Comparison of ENCODE assay signal across 14 cellular contexts in genomic region chr5:151204051-151204450, GRCh38. TPM values are rescaled to one million over a fixed set of nuclear protein-coding genes. Genes with fewer than 3 reads are reported as not detected.
DNase-seq lines count a peak whose midpoint lies in the region; ATAC-seq, FAIRE-seq and TF ChIP-seq lines count a peak whose summit lies in the region.
"Had no signal": no experiment of that assay in that cellular context is flagged by ENCODE, and none has a peak within 500 bp of the region (broad histone marks: within the 10 kb centered on the region; RNA-seq: fewer than 3 reads in every experiment).

No MANE protein-coding gene starts in this region.

- no peak overlapping the region for H3K4me3 Mint-ChIP-seq in CD4-positive, alpha-beta T cell
- no peak overlapping the region for H3K4me3 Mint-ChIP-seq in CD8-positive, alpha-beta memory T cell

- TF ChIP-seq CTCF in CD4-positive, alpha-beta T cell (IDR thresholded peaks at IDR 0.05), result no peak
- no peak for TF ChIP-seq CTCF in K562 (IDR thresholded peaks at IDR 0.05 in 2 of 3, conservative IDR thresholded peaks at IDR 0.05 in 1 of 3; ENCODE audit: insufficient read depth in 2 of 3, low read depth in 1 of 3, low read length in 3 of 3)

- intact Hi-C loops in CD4-positive, alpha-beta T cell (cut with DNase I, micrococcal nuclease), result no loop called here
- intact Hi-C loops in K562 (cut with micrococcal nuclease), result no loop called here
- intact Hi-C loops in posterior vena cava (cut with DNase I), result no loop called here

- no peaks in the 10 kb centered on the region for H4K20me1 ChIP-seq in K562 (replicated peaks; ENCODE audit: control insufficient read depth, insufficient read depth, low read length)

- no peak for ATAC-seq in CD4-positive, alpha-beta T cell (ENCODE audit: poor library complexity)
- no peak for ATAC-seq in K562
- no peak for ATAC-seq in HG02870 (IDR thresholded peaks at IDR 0.05; ENCODE audit: unreplicated experiment)
- ATAC-seq in HG02970 (IDR thresholded peaks at IDR 0.05; ENCODE audit: low FRiP score, unreplicated experiment), result no peak

- H3K9me1 ChIP-seq in K562 (ENCODE audit: control insufficient read depth, insufficient read depth, low read length), result no peaks in the 10 kb centered on the region

- no peaks in the 10 kb centered on the region for H3K9me3 ChIP-seq in CD4-positive, alpha-beta T cell (ENCODE audit: control insufficient read depth, low read length)
- H3K9me3 ChIP-seq in CD8-positive, alpha-beta memory T cell (ENCODE audit: low read length), result no peaks in the 10 kb centered on the region
- no peaks in the 10 kb centered on the region for H3K9me3 ChIP-seq in K562 (replicated peaks; ENCODE audit: control insufficient read depth, insufficient read depth, low read depth, low read length)

- no peaks in the 10 kb centered on the region for H3K27me3 Mint-ChIP-seq in CD4-positive, alpha-beta T cell
- H3K27me3 Mint-ChIP-seq in CD8-positive, alpha-beta memory T cell, result no peaks in the 10 kb centered on the region

- TF ChIP-seq EP300 in K562 (IDR thresholded peaks at IDR 0.05; ENCODE audit: low read length), result no peak

- no peak for TF ChIP-seq POLR2A in K562 (conservative IDR thresholded peaks at IDR 0.05)

- H3K27ac Mint-ChIP-seq in CD4-positive, alpha-beta T cell, result peak overlapping the region; percentile 71
- H3K27ac Mint-ChIP-seq in CD8-positive, alpha-beta memory T cell, result peak overlapping the region in 6 of 8 donors; percentile 17 to 57 (median 34)

- no peak for TF ChIP-seq RAD21 in K562 (CRISPR knock-in tag; conservative IDR thresholded peaks at IDR 0.05 in 1 of 2, IDR thresholded peaks at IDR 0.05 in 1 of 2)

- H3K4me2 ChIP-seq in K562 (ENCODE audit: insufficient read depth, low read length), result no peak overlapping the region

- H3K4me1 Mint-ChIP-seq in CD4-positive, alpha-beta T cell (ENCODE audit: low read depth), result peaks cover 63% of the 10 kb centered on the region
- H3K4me1 Mint-ChIP-seq in CD8-positive, alpha-beta memory T cell, result peaks cover 46 to 67% (median 49%) of the 10 kb centered on the region in 3 donors

- no peak for DNase-seq in CD4-positive, alpha-beta T cell
- no peak for DNase-seq in CD8-positive, alpha-beta memory T cell
- DNase-seq in K562 (ENCODE audit: extremely low read depth in 1 of 4, low spot score in 3 of 4) (no peak), posterior vena cava (ENCODE audit: low spot score) (peak; percentile 23), cortex of kidney (lab: John Stamatoyannopoulos, UW) (no peak)
- DNase-seq: KG1, MM.1S, NCI-H1105 treated with DMSO at 0.1 percent for 48 hours, NCI-H187, NCI-H2171, NCI-H774, SIG-M5 had no signal

- POLR2A ChIA-PET in CD4-positive, alpha-beta T cell (lab: Charles Lee), result interaction anchor here (1.3 to 4.6 kb wide), 3 partner anchors 8 to 20 kb away, joined by 4 to 31 read pairs (median 13); partner anchors contain the start of gene CCDC69
- POLR2A ChIA-PET in CD8-positive, alpha-beta memory T cell (lab: Charles Lee), result interaction anchor here (1.3 kb wide), 1 partner anchor 10 kb away, joined by 3 read pairs; no protein-coding TSS in a partner anchor
- POLR2A ChIA-PET in K562 (lab: Yijun Ruan, JAX), result interaction anchor here (1.6 kb wide), 1 partner anchor 37 kb away, joined by 5 read pairs; no protein-coding TSS in a partner anchor

- H3K4me3 ChIP-seq in CD8-positive, alpha-beta memory T cell (ENCODE audit: low read length), result no peak overlapping the region
- H3K4me3 ChIP-seq in K562, result no peak overlapping the region

- CTCF ChIA-PET in CD4-positive, alpha-beta T cell (lab: Charles Lee), result interaction anchor here (3.5 kb wide), 1 partner anchor 35 kb away, joined by 13 read pairs; no protein-coding TSS in a partner anchor
- CTCF ChIA-PET in CD8-positive, alpha-beta memory T cell (lab: Charles Lee), result interaction anchor here (2.2 kb wide), 1 partner anchor 39 kb away, joined by 5 read pairs; no protein-coding TSS in a partner anchor
- CTCF ChIA-PET in K562 (lab: Yijun Ruan, JAX; ENCODE audit: low intra/inter-chr PET ratio), result no interaction called here

- H3K79me2 ChIP-seq in K562 (ENCODE audit: control insufficient read depth, insufficient read depth, low read length), result no peaks in the 10 kb centered on the region

- H3K36me3 Mint-ChIP-seq in CD4-positive, alpha-beta T cell (ENCODE audit: low read depth), result peaks cover 71% of the 10 kb centered on the region
- peaks cover 0 to 51% (median 9%) of the 10 kb centered on the region in 3 donors for H3K36me3 Mint-ChIP-seq in CD8-positive, alpha-beta memory T cell

- peaks cover 15% of the 10 kb centered on the region for H3K36me3 ChIP-seq in CD8-positive, alpha-beta memory T cell (ENCODE audit: insufficient read depth, low read length)
- no peaks in the 10 kb centered on the region for H3K36me3 ChIP-seq in K562 (ENCODE audit: control insufficient read depth, insufficient read depth, low read length)

- peaks cover 44% of the 10 kb centered on the region for H3K4me1 ChIP-seq in CD8-positive, alpha-beta memory T cell (ENCODE audit: insufficient read depth, low read length)
- peaks cover 7 to 9% of the 10 kb centered on the region in 2 experiments; a peak in 4 of 5 replicates for H3K4me1 ChIP-seq in K562 (replicated peaks in 1 of 2; ENCODE audit: control insufficient read depth in 2 of 2, insufficient read depth in 2 of 2, low read length in 2 of 2)

- no peak for FAIRE-seq in K562 (lab: Jason Lieb, UNC)

- 71% methylated on average over 5 of the region's 5 CpGs for WGBS in K562 (ENCODE audit: insufficient coverage, low coverage, missing lambda C conversion rate)

- no peak overlapping the region for H3K9ac ChIP-seq in K562 (ENCODE audit: insufficient read depth in 1 of 2, low read depth in 2 of 2, low read length in 2 of 2)

- H3K27me3 ChIP-seq in CD4-positive, alpha-beta T cell (ENCODE audit: control insufficient read depth, insufficient read depth, low read length), result no peaks in the 10 kb centered on the region
- H3K27me3 ChIP-seq in CD8-positive, alpha-beta memory T cell (ENCODE audit: insufficient read depth, low read length, poor library complexity, severe bottlenecking), result no peaks in the 10 kb centered on the region
- no peaks in the 10 kb centered on the region for H3K27me3 ChIP-seq in K562 (ENCODE audit: control insufficient read depth in 2 of 2, insufficient read depth in 2 of 2, low read length in 2 of 2)

- H3K9me3 Mint-ChIP-seq in CD4-positive, alpha-beta T cell, result no peaks in the 10 kb centered on the region
- H3K9me3 Mint-ChIP-seq in CD8-positive, alpha-beta memory T cell, result no peaks in the 10 kb centered on the region

- BruUV-seq in K562 (replicated peaks; lab: Mats Ljungman, UMichigan), result no TSS peak

- in situ Hi-C loops in K562 (cut with MboI), result no loop called here

- H3K27ac ChIP-seq in CD4-positive, alpha-beta T cell (ENCODE audit: low read depth, low read length), result peak overlapping the region; percentile 13
- no peak overlapping the region for H3K27ac ChIP-seq in CD8-positive, alpha-beta memory T cell (ENCODE audit: low read depth, low read length)
- H3K27ac ChIP-seq in K562 (ENCODE audit: extremely low read depth, low read depth, low read length), result no peak overlapping the region

- no peak overlapping the region for H2AFZ ChIP-seq in K562 (ENCODE audit: low read depth, low read length)

RNA-seq across cellular contexts. Expression of gene CCDC69, which starts 19.8 kb away (rescaled TPM):
- total RNA-seq in CD4-positive, alpha-beta T cell, result 10 to 100 TPM; 68.0 to 68.9 TPM
- 10 to 100 TPM; 47.9 to 50.5 TPM for total RNA-seq in CD8-positive, alpha-beta memory T cell
- polyA plus RNA-seq in CD8-positive, alpha-beta memory T cell, result 134 TPM
- 4.2 and 7.7 TPM in 2 replicates for total RNA-seq in K562 (2011; cell fraction: chromatin; rRNA removed; ENCODE audit: low replicate concordance)
- 3.7 and 3.8 TPM in 2 replicates for total RNA-seq in K562 (2011; cell fraction: nucleolus; rRNA removed)
- total RNA-seq in K562 (2011; cell fraction: nucleoplasm; rRNA removed), result 5.5 and 8.5 TPM in 2 replicates
- total RNA-seq in K562 (2014; rRNA removed), result 8.0 and 10.7 TPM in 2 replicates
- 7.2 and 7.3 TPM in 2 replicates for total RNA-seq in K562 (2014; rRNA removed; fragmentation: Illumina TruSeq; extraction: Trizol)
- total RNA-seq in K562 (2015; rRNA removed; fragmentation: Illumina TruSeq; extraction: Trizol), result 10.4 and 10.6 TPM in 2 replicates
- 7.5 and 7.6 TPM in 2 replicates for total RNA-seq in K562 (2021)
- polyA plus RNA-seq in K562 (2011; rRNA removed), result 11.5 and 12.2 TPM in 2 replicates
- polyA plus RNA-seq in K562 (2011; cell fraction: cytosol; rRNA removed), result 8.8 and 11.5 TPM in 2 replicates
- polyA plus RNA-seq in K562 (2011; cell fraction: nucleus; rRNA removed), result 4.4 and 4.6 TPM in 2 replicates
- polyA plus RNA-seq in K562 (2012), result 10.4 and 12.9 TPM in 2 replicates
- 9.6 and 11.1 TPM in 2 replicates for polyA plus RNA-seq in K562 (2014; fragmentation: Illumina TruSeq; extraction: Trizol)
- 1 to 10 TPM in 1 of 2 experiments, under 1 TPM in 1; 0.65 to 1.5 TPM for polyA plus RNA-seq in K562 (2014; fragmentation: Nextera tagmentation; extraction: Ambion mirVana)
- 6.6 and 7.2 TPM in 2 replicates for polyA plus RNA-seq in K562 (2014; rRNA removed)
- polyA minus RNA-seq in K562 (2011; rRNA and poly(A)+ RNA removed), result 8.0 and 8.5 TPM in 2 replicates
- 3.7 and 3.9 TPM in 2 replicates for polyA minus RNA-seq in K562 (2011; cell fraction: cytosol; rRNA and poly(A)+ RNA removed)
- 1.8 and 3.9 TPM in 2 replicates for polyA minus RNA-seq in K562 (2011; cell fraction: nucleus; rRNA and poly(A)+ RNA removed)
- 10 to 100 TPM; 70.6 to 72.4 TPM for total RNA-seq in posterior vena cava

RNA-seq across cellular contexts. Expression of gene ANXA6, which starts 46.5 kb away (rescaled TPM):
- 100 to 1,000 TPM; 108 to 130 TPM for total RNA-seq in CD4-positive, alpha-beta T cell
- 100 to 1,000 TPM; 452 to 459 TPM for total RNA-seq in CD8-positive, alpha-beta memory T cell
- polyA plus RNA-seq in CD8-positive, alpha-beta memory T cell, result 351 TPM
- 14.4 and 15.9 TPM in 2 replicates for total RNA-seq in K562 (2011; cell fraction: chromatin; rRNA removed; ENCODE audit: low replicate concordance)
- total RNA-seq in K562 (2011; cell fraction: nucleolus; rRNA removed), result 6.0 and 8.9 TPM in 2 replicates
- total RNA-seq in K562 (2011; cell fraction: nucleoplasm; rRNA removed), result 11.6 and 11.7 TPM in 2 replicates
- total RNA-seq in K562 (2014; rRNA removed) (8.1 and 11.8 TPM in 2 replicates), K562 (2014; rRNA removed; fragmentation: Illumina TruSeq; extraction: Trizol) (7.8 and 9.6 TPM in 2 replicates), K562 (2015; rRNA removed; fragmentation: Illumina TruSeq; extraction: Trizol) (12.0 and 13.2 TPM in 2 replicates), K562 (2021) (11.6 and 12.0 TPM in 2 replicates), posterior vena cava (100 to 1,000 TPM; 328 to 430 TPM)
- polyA plus RNA-seq in K562 (2011; rRNA removed) (8.1 and 27.2 TPM in 2 replicates), K562 (2014; fragmentation: Illumina TruSeq; extraction: Trizol) (10.1 and 10.4 TPM in 2 replicates), K562 (2014; fragmentation: Nextera tagmentation; extraction: Ambion mirVana) (1 to 10 TPM in 1 of 2 experiments, under 1 TPM in 1; 0.70 to 1.9 TPM), K562 (2014; rRNA removed) (8.3 and 8.8 TPM in 2 replicates)
- polyA plus RNA-seq in K562 (2011; cell fraction: cytosol; rRNA removed), result 7.1 and 33.5 TPM in 2 replicates
- 5.0 and 18.8 TPM in 2 replicates for polyA plus RNA-seq in K562 (2011; cell fraction: nucleus; rRNA removed)
- 13.5 and 16.9 TPM in 2 replicates for polyA plus RNA-seq in K562 (2012)
- polyA minus RNA-seq in K562 (2011; rRNA and poly(A)+ RNA removed), result 11.3 and 36.0 TPM in 2 replicates
- 5.2 and 14.0 TPM in 2 replicates for polyA minus RNA-seq in K562 (2011; cell fraction: cytosol; rRNA and poly(A)+ RNA removed)
- 6.1 and 27.3 TPM in 2 replicates for polyA minus RNA-seq in K562 (2011; cell fraction: nucleus; rRNA and poly(A)+ RNA removed)

RNA-seq across cellular contexts. Expression of gene GM2A, which starts 48.9 kb away (rescaled TPM):
- 1 to 10 TPM; 3.1 to 4.1 TPM for total RNA-seq in CD4-positive, alpha-beta T cell
- total RNA-seq in CD8-positive, alpha-beta memory T cell, result 10 to 100 TPM; 12.7 to 14.9 TPM
- polyA plus RNA-seq in CD8-positive, alpha-beta memory T cell, result 4.7 TPM
- 6.6 and 8.0 TPM in 2 replicates for total RNA-seq in K562 (2011; cell fraction: chromatin; rRNA removed; ENCODE audit: low replicate concordance)
- 8.3 and 9.7 TPM in 2 replicates for total RNA-seq in K562 (2011; cell fraction: nucleolus; rRNA removed)
- total RNA-seq in K562 (2011; cell fraction: nucleoplasm; rRNA removed), result 9.1 and 11.3 TPM in 2 replicates
- total RNA-seq in K562 (2014; rRNA removed), result 9.9 and 12.4 TPM in 2 replicates
- 11.9 and 12.3 TPM in 2 replicates for total RNA-seq in K562 (2014; rRNA removed; fragmentation: Illumina TruSeq; extraction: Trizol)
- total RNA-seq in K562 (2015; rRNA removed; fragmentation: Illumina TruSeq; extraction: Trizol), result 34.0 and 36.0 TPM in 2 replicates
- total RNA-seq in K562 (2021), result 13.2 and 14.4 TPM in 2 replicates
- 5.8 and 9.1 TPM in 2 replicates for polyA plus RNA-seq in K562 (2011; rRNA removed)
- 5.6 and 8.0 TPM in 2 replicates for polyA plus RNA-seq in K562 (2011; cell fraction: cytosol; rRNA removed)
- 2.5 and 3.4 TPM in 2 replicates for polyA plus RNA-seq in K562 (2011; cell fraction: nucleus; rRNA removed)
- 18.5 and 29.7 TPM in 2 replicates for polyA plus RNA-seq in K562 (2012)
- 10.6 and 11.1 TPM in 2 replicates for polyA plus RNA-seq in K562 (2014; fragmentation: Illumina TruSeq; extraction: Trizol)
- polyA plus RNA-seq in K562 (2014; fragmentation: Nextera tagmentation; extraction: Ambion mirVana), result 1 to 10 TPM; 7.1 to 10.0 TPM
- 7.3 TPM in 2 replicates for polyA plus RNA-seq in K562 (2014; rRNA removed)
- 10.4 and 13.3 TPM in 2 replicates for polyA minus RNA-seq in K562 (2011; rRNA and poly(A)+ RNA removed)
- polyA minus RNA-seq in K562 (2011; cell fraction: cytosol; rRNA and poly(A)+ RNA removed), result 6.2 and 9.7 TPM in 2 replicates
- polyA minus RNA-seq in K562 (2011; cell fraction: nucleus; rRNA and poly(A)+ RNA removed), result 1.2 and 3.4 TPM in 2 replicates
- 10 to 100 TPM; 23.4 to 41.6 TPM for total RNA-seq in posterior vena cava

Comparison
In these comparisons a context has a peak if more than half of its experiments do, and no peak if none do; other contexts are left out.
1. RNA of gene CCDC69, which starts 19.8 kb away (total RNA-seq): 70.6 to 72.4 TPM in posterior vena cava, 68.0 to 68.9 TPM in CD4-positive, alpha-beta T cell and 47.9 to 50.5 TPM in CD8-positive, alpha-beta memory T cell; 3.7 to 10.7 TPM in K562; every median in the first group is over 4 times any median in the second.
2. RNA of gene ANXA6, which starts 46.5 kb away (total RNA-seq): 452 to 459 TPM in CD8-positive, alpha-beta memory T cell, 328 to 430 TPM in posterior vena cava and 108 to 130 TPM in CD4-positive, alpha-beta T cell; 6.0 to 15.9 TPM in K562; every median in the first group is over 4 times any median in the second.